In the genomic region with DNA sequence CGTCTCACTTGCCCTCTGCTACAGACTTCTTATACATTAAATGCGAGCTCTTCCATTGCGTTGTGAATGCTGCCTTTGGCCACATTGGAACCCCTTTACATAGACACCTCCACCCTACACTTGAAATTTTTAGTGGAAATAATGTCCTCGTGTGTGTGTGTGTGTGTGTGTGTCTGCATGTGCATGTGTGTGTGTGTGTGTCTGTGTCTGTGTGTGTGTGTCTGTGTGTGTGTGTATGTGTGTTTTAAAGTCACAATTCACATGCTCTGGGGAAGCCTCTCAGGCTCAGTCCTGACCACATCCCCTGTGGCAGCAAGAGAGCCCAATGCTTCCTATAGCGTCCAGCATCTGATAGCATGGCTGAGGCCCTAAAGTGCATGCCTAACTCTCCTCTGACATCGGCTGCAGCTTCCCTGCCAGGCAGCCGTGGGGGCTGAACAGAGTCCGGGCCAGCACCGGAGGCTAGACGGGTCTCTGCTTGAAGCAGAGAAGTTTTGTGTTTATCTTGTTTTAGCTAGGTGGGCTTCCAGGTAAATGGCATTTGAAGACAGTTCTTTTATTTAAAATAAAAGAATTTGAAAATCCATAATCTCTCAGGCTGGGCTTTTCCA, we compare ENCODE assay signal across 20 cellular contexts.
A peak's percentile ranks its signal among the peaks of the same experiment; 100 is the strongest.
DNase-seq lines count a peak whose midpoint lies in the region; ATAC-seq and TF ChIP-seq lines count a peak whose summit lies in the region.
"Had no signal": no experiment of that assay in that cellular context is flagged by ENCODE, and none has a peak within 500 bp of the region (broad histone marks: within the 10 kb centered on the region; RNA-seq: fewer than 3 reads in every experiment).

No MANE protein-coding gene starts in this region.

- H3K79me2 ChIP-seq in GM23338 (replicated peaks; ENCODE audit: insufficient read depth): no peaks in the 10 kb centered on the region

- H3K4me1 ChIP-seq in GM23338 (ENCODE audit: insufficient read depth) (peaks cover 26% of the 10 kb centered on the region), psoas muscle (peaks cover 42% of the 10 kb centered on the region)

- H3K27ac ChIP-seq in GM23338 (ENCODE audit: low read depth): 0 out of 2 replicates have a peak overlapping the region, but pooled peaks have one; percentile 17
- no peak overlapping the region for H3K27ac ChIP-seq in psoas muscle
- H3K27ac ChIP-seq: BLaER1 treated with 17β-estradiol and CSF1 and Interleukin-3, amounts not matched to agents 10 nM and 100 nM; GM23248 had no signal

- H3K36me3 Mint-ChIP-seq in GM23338 (ENCODE audit: low read depth): 0 out of 3 replicates have a peak, but pooled peaks cover 3% of the 10 kb centered on the region
- H3K36me3 Mint-ChIP-seq in WTC11: peaks cover 3% of the 10 kb centered on the region; the same call in 1 of the 2 replicates
- peaks cover 53% of the 10 kb centered on the region for H3K36me3 Mint-ChIP-seq in nephron (ENCODE audit: low read depth)
- H3K36me3 Mint-ChIP-seq: CD8-positive, alpha-beta memory T cell had no signal

- in situ Hi-C loops in GM13977 (cut with MboI; ENCODE audit: low pct_unique_long_range_greater_than_20kb, low sequenced_read_pairs, unreplicated experiment): no loop called here

- H3K9me3 ChIP-seq in psoas muscle: no peaks in the 10 kb centered on the region
- H3K9me3 ChIP-seq in MG63: no peaks in the 10 kb centered on the region
- H3K9me3 ChIP-seq: BLaER1 treated with 17β-estradiol and CSF1 and Interleukin-3, amounts not matched to agents 10 nM and 100 nM had no signal

- WGBS in psoas muscle, 3 donors: 75 to 79% (median 77%) methylated on average over 10 of the region's 10 CpGs

- H2AFZ ChIP-seq in GM23338: no peak overlapping the region
- H2AFZ ChIP-seq: GM23248 had no signal

- POLR2A ChIA-PET in WTC11 (lab: Charles Lee): interaction anchor here (0.7 kb wide), 1 partner anchor 67 kb away, joined by 3 read pairs; no protein-coding TSS in a partner anchor

- intact Hi-C loops in psoas muscle (cut with DNase I): loop anchor here in 1 of 2 donors (5.0 kb wide), 1 partner anchor 69 kb away; the partner anchor contains the start of gene KREMEN1

- DNase-seq in GM23338 (ENCODE audit: low spot score): no peak
- DNase-seq in OCI-M1 (lab: John Stamatoyannopoulos, UW): peak; percentile 24
- no peak for DNase-seq in WTC11 (ENCODE audit: low spot score)
- no peak for DNase-seq in psoas muscle
- DNase-seq in MG63: no peak
- DNase-seq in NCI-H1105 treated with DMSO at 0.1 percent for 48 hours (lab: John Stamatoyannopoulos, UW): no peak
- no peak for DNase-seq in GM13977 (ENCODE audit: low spot score)
- DNase-seq: CD8-positive, alpha-beta memory T cell; DMS79 treated with DMSO at 0.1 percent for 48 hours; KBM-7; NCI-H1417 treated with DMSO at 0.1 percent for 48 hours; NCI-H1930; NCI-H226; NCI-H524 treated with DMSO at 0.1 percent for 48 hours; PC-3; RPMI8226; SIG-M5 had no signal

- H3K4me3 ChIP-seq in GM23338: no peak overlapping the region
- H3K4me3 ChIP-seq in psoas muscle: no peak overlapping the region
- H3K4me3 ChIP-seq in MG63: no peak overlapping the region
- H3K4me3 ChIP-seq: BLaER1 treated with 17β-estradiol and CSF1 and Interleukin-3, amounts not matched to agents 10 nM and 100 nM; GM23248 had no signal

- H3K27ac Mint-ChIP-seq in GM23338: no peak overlapping the region
- H3K27ac Mint-ChIP-seq in WTC11: no peak overlapping the region; the same call in 1 of the 2 replicates
- peak overlapping the region; percentile 61 to 91 (median 75) for H3K27ac Mint-ChIP-seq in nephron
- H3K27ac Mint-ChIP-seq: CD8-positive, alpha-beta memory T cell had no signal

- no peak for TF ChIP-seq CTCF in GM23338 (conservative IDR thresholded peaks at IDR 0.05; ENCODE audit: low read depth in 2 of 2)
- no peak for TF ChIP-seq CTCF in WTC11 (IDR thresholded peaks at IDR 0.05)
- TF ChIP-seq CTCF in nephron (IDR thresholded peaks at IDR 0.05; ENCODE audit: unreplicated experiment in 3 of 3): no peak
- no peak for TF ChIP-seq CTCF in psoas muscle (IDR thresholded peaks at IDR 0.05)
- TF ChIP-seq CTCF in GM13977 (IDR thresholded peaks at IDR 0.05; ENCODE audit: extremely low read depth, insufficient read depth, missing control alignments): no peak

- H3K4me1 Mint-ChIP-seq in GM23338 (peaks cover 26% of the 10 kb centered on the region), WTC11 (peaks cover 30% of the 10 kb centered on the region), nephron (peaks cover 70% of the 10 kb centered on the region)
- H3K4me1 Mint-ChIP-seq: CD8-positive, alpha-beta memory T cell had no signal

- H3K9me3 Mint-ChIP-seq in GM23338 (no peaks in the 10 kb centered on the region), WTC11 (no peaks in the 10 kb centered on the region), nephron (no peaks in the 10 kb centered on the region)
- H3K9me3 Mint-ChIP-seq: CD8-positive, alpha-beta memory T cell had no signal

- peak overlapping the region; percentile 27; the same call in 1 of the 2 replicates for H3K4me2 ChIP-seq in GM23338
- H3K4me2 ChIP-seq: BLaER1 treated with 17β-estradiol and CSF1 and Interleukin-3, amounts not matched to agents 10 nM and 100 nM had no signal

- H3K27me3 Mint-ChIP-seq in GM23338 (ENCODE audit: insufficient read depth, low read depth, poor library complexity) (peaks cover 4% of the 10 kb centered on the region), WTC11 (ENCODE audit: low read depth) (no peaks in the 10 kb centered on the region), nephron (ENCODE audit: low read depth) (no peaks in the 10 kb centered on the region)

- no peaks in the 10 kb centered on the region for H4K20me1 ChIP-seq in GM23338 (replicated peaks; ENCODE audit: insufficient read depth)

- ATAC-seq in GM23338 (peak; percentile 24), WTC11 (peak; percentile 31), psoas muscle (no peak)
- ATAC-seq: PC-3 had no signal

- H3K9me2 ChIP-seq in GM23338 (ENCODE audit: insufficient read depth): no peaks in the 10 kb centered on the region

- H3K4me3 Mint-ChIP-seq in GM23338: no peak overlapping the region
- no peak overlapping the region for H3K4me3 Mint-ChIP-seq in WTC11
- H3K4me3 Mint-ChIP-seq in nephron: no peak overlapping the region
- H3K4me3 Mint-ChIP-seq: CD8-positive, alpha-beta memory T cell had no signal

- H3K36me3 ChIP-seq in GM23338 (ENCODE audit: insufficient read depth): peaks cover 3% of the 10 kb centered on the region; the same call in 1 of the 2 replicates
- H3K36me3 ChIP-seq in psoas muscle (ENCODE audit: insufficient read depth in 1 of 2, low read depth in 1 of 2): peaks cover 0 to 30% of the 10 kb centered on the region in 2 donors
- no peaks in the 10 kb centered on the region for H3K36me3 ChIP-seq in MG63
- H3K36me3 ChIP-seq: BLaER1 treated with 17β-estradiol and CSF1 and Interleukin-3, amounts not matched to agents 10 nM and 100 nM had no signal

- H3F3A ChIP-seq in GM23338 (replicated peaks; ENCODE audit: low read depth): 0 out of 2 replicates have a peak, but pooled peaks cover 4% of the 10 kb centered on the region

- CTCF ChIA-PET in WTC11 (lab: Charles Lee): interaction anchor here (1.2 to 7.8 kb wide), 4 partner anchors 14 to 104 kb away, joined by 3 to 66 read pairs (median 5); no protein-coding TSS in a partner anchor

- H3K27me3 ChIP-seq in GM23338 (ENCODE audit: insufficient read depth) (no peaks in the 10 kb centered on the region), psoas muscle (ENCODE audit: insufficient read depth in 3 of 3, low read length in 2 of 3) (no peaks in the 10 kb centered on the region), MG63 (no peaks in the 10 kb centered on the region)

TF ChIP-seq in GM23338, 12 proteins besides CTCF, POLR2A, EP300 and RAD21 (continues in another document):
- TF ChIP-seq EZH2phosphoT487 (IDR thresholded peaks at IDR 0.05; ENCODE audit: unreplicated experiment) (no peak), STAT1 (IDR thresholded peaks at IDR 0.05; ENCODE audit: unreplicated experiment) (no peak), JUNB (IDR thresholded peaks at IDR 0.05; ENCODE audit: unreplicated experiment) (no peak)

TF ChIP-seq in WTC11, 78 proteins besides CTCF, POLR2A, EP300 and RAD21 (continues in another document):
- TF ChIP-seq GABPB1 (CRISPR knock-in tag; IDR thresholded peaks at IDR 0.05): no peak
- TF ChIP-seq, protein P1, sequence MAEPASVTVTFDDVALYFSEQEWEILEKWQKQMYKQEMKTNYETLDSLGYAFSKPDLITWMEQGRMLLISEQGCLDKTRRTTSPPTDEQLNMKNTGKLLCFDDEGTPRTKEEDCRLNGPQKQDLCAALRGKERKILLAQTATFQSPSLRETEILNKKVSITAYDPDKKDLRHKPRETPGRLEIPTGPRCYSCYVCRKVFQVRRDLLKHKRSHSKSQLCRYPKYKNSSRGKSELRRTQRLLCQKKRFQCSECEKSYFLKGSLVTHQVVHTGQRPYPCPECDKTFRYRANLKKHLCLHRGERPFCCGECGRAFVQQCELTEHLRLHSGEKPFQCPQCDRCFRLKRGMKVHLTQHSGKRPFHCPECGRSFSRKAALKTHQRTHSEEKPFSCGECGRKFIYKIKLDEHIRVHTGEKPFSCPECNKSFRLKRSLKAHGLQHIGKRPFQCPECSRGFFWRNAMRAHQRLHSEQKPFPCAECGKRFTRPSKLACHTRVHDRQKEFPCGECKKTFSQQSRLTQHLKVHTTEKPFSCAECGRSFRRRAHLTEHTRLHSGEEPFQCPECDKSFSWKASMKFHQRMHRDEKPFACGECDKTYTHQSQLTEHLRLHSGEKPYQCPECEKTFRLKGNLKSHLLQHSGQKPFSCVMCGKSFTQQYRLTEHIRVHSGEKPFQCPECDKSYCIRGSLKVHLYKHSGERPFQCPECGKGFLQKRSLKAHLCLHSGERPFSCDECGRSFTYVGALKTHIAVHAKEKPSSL (CRISPR knock-in tag; conservative IDR thresholded peaks at IDR 0.05): no peak
- TF ChIP-seq ATF6 (CRISPR knock-in tag; IDR thresholded peaks at IDR 0.05): no peak
- TF ChIP-seq RELA (CRISPR knock-in tag; IDR thresholded peaks at IDR 0.05; ENCODE audit: borderline replicate concordance): no peak
- no peak for TF ChIP-seq ZBTB21 (CRISPR knock-in tag; IDR thresholded peaks at IDR 0.05; ENCODE audit: borderline replicate concordance)

Comparison
In these comparisons a context has a peak if more than half of its experiments do, and no peak if none do; other contexts are left out.
1. ATAC-seq: peak in GM23338 (single experiment) and WTC11 (single experiment); none in psoas muscle (0 of 4).
2. H3K27ac Mint-ChIP-seq: peak in nephron (3 of 3); none in GM23338 (single experiment) and WTC11 (single experiment).